Comparison of ENCODE assay signal across 23 cellular contexts in genomic region chr15:99131441-99132023, GRCh38. TPM values are rescaled to one million over a fixed set of nuclear protein-coding genes. Genes with fewer than 3 reads are reported as not detected.
DNase-seq lines count a peak whose midpoint lies in the region; ATAC-seq and TF ChIP-seq lines count a peak whose summit lies in the region.
"Had no signal": no experiment of that assay in that cellular context is flagged by ENCODE, and none has a peak within 500 bp of the region (broad histone marks: within the 10 kb centered on the region; RNA-seq: fewer than 3 reads in every experiment).

No MANE protein-coding gene starts in this region.

- no peaks in the 10 kb centered on the region for H3K36me3 Mint-ChIP-seq in Calu3 (ENCODE audit: insufficient read depth, unreplicated experiment)

- peaks cover 9% of the 10 kb centered on the region for H3K4me1 Mint-ChIP-seq in Calu3 (ENCODE audit: low read depth, unreplicated experiment)
- H3K4me1 Mint-ChIP-seq: GM23338 had no signal

- H3K27me3 ChIP-seq in heart right ventricle (no peaks in the 10 kb centered on the region), psoas muscle (ENCODE audit: insufficient read depth in 3 of 3, low read length in 2 of 3) (no peaks in the 10 kb centered on the region), tibial nerve (no peaks in the 10 kb centered on the region)
- H3K27me3 ChIP-seq: BLaER1, MG63, neutrophil, upper lobe of right lung had no signal

- H3K9me3 Mint-ChIP-seq in Calu3 (ENCODE audit: low read depth, unreplicated experiment), result no peaks in the 10 kb centered on the region
- H3K9me3 Mint-ChIP-seq: activated CD4-positive, alpha-beta memory T cell treated with anti-CD3 and anti-CD28 coated beads, Interleukin-2, amount 10 ng/mL, durations not matched to agents 7 days and 5 days; GM23338 had no signal

- H3K27me3 Mint-ChIP-seq in Calu3 (ENCODE audit: unreplicated experiment), result no peaks in the 10 kb centered on the region
- H3K27me3 Mint-ChIP-seq: activated CD4-positive, alpha-beta memory T cell treated with anti-CD3 and anti-CD28 coated beads, Interleukin-2, amount 10 ng/mL, durations not matched to agents 7 days and 5 days had no signal

- no peak overlapping the region for H3K4me3 ChIP-seq in heart right ventricle
- H3K4me3 ChIP-seq in psoas muscle, result no peak overlapping the region
- no peak overlapping the region for H3K4me3 ChIP-seq in tibial nerve
- H3K4me3 ChIP-seq: BLaER1, GM23338, MG63, upper lobe of right lung had no signal

- no peak for DNase-seq in heart right ventricle
- no peak for DNase-seq in cardiac septum (ENCODE audit: low spot score)
- DNase-seq in left colon, result no peak
- peak in 1 of 2 donors; percentile 44 for DNase-seq in psoas muscle
- no peak for DNase-seq in Calu3
- no peak for DNase-seq in activated naive CD4-positive, alpha-beta T cell (lab: John Stamatoyannopoulos, UW)
- no peak for DNase-seq in tibial nerve (ENCODE audit: low spot score in 2 of 2)
- DNase-seq: activated CD4-positive, alpha-beta memory T cell treated with anti-CD3 and anti-CD28 coated beads, Interleukin-2, amount 10 ng/mL, durations not matched to agents 7 days and 5 days; activated gamma-delta T cell; cortex of kidney; EL; glutamatergic neuron; MG63; NCI-H1436; NCI-H524 treated with DMSO at 0.1 percent for 48 hours; T1000; upper lobe of right lung had no signal

- H3K27ac ChIP-seq in heart right ventricle (peak overlapping the region in 1 of 10 donors; percentile 6), psoas muscle (peak overlapping the region; percentile 96), tibial nerve (no peak overlapping the region)
- H3K27ac ChIP-seq: BLaER1, neutrophil, RWPE1, upper lobe of right lung had no signal

- 91 to 92% methylated on average over 25 of the region's 25 CpGs for WGBS in heart right ventricle, 2 donors
- 82 to 87% (median 87%) methylated on average over 25 of the region's 25 CpGs for WGBS in psoas muscle, 3 donors
- WGBS in tibial nerve, 2 donors, result 89 to 90% methylated on average over 24 to 25 of the region's 25 CpGs

- no peak overlapping the region for H3K27ac Mint-ChIP-seq in Calu3 (ENCODE audit: unreplicated experiment)
- H3K27ac Mint-ChIP-seq: activated CD4-positive, alpha-beta memory T cell treated with anti-CD3 and anti-CD28 coated beads, Interleukin-2, amount 10 ng/mL, durations not matched to agents 7 days and 5 days; GM23338 had no signal

- peaks cover 3 to 60% (median 23%) of the 10 kb centered on the region in 9 donors for H3K4me1 ChIP-seq in heart right ventricle
- H3K4me1 ChIP-seq in psoas muscle, result peaks cover 75% of the 10 kb centered on the region
- peaks cover 0 to 28% (median 3%) of the 10 kb centered on the region in 4 donors for H3K4me1 ChIP-seq in tibial nerve
- H3K4me1 ChIP-seq: BLaER1, upper lobe of right lung had no signal

- H3K36me3 ChIP-seq in heart right ventricle, result peaks cover 0 to 94% (median 19%) of the 10 kb centered on the region in 9 donors
- peaks cover 3 to 87% of the 10 kb centered on the region in 2 donors for H3K36me3 ChIP-seq in psoas muscle (ENCODE audit: insufficient read depth in 1 of 2, low read depth in 1 of 2)
- H3K36me3 ChIP-seq in tibial nerve, result peaks cover 0 to 53% (median 0%) of the 10 kb centered on the region in 3 donors
- H3K36me3 ChIP-seq: BLaER1, neutrophil had no signal

- no TSS peak for BruUV-seq in Calu3 (replicated peaks; lab: Mats Ljungman, UMichigan)

- intact Hi-C loops in heart right ventricle (cut with DNase I) (no loop called here), cardiac septum (cut with DNase I) (no loop called here), left colon (cut with DNase I, micrococcal nuclease) (no loop called here), psoas muscle (cut with DNase I) (no loop called here), Calu3 (cut with micrococcal nuclease; ENCODE audit: unreplicated experiment) (no loop called here)

- TF ChIP-seq CTCF in heart right ventricle (IDR thresholded peaks at IDR 0.05) (no peak), psoas muscle (IDR thresholded peaks at IDR 0.05) (no peak), Calu3 (IDR thresholded peaks at IDR 0.05; ENCODE audit: unreplicated experiment) (no peak), tibial nerve (IDR thresholded peaks at IDR 0.05) (no peak)

- ATAC-seq in heart right ventricle, result peak in 5 of 8 donors; percentile 7 to 48 (median 20)
- ATAC-seq in left colon, result peak; percentile 81
- peak; percentile 20 to 29 (median 25) for ATAC-seq in psoas muscle
- no peak for ATAC-seq in HG02678 (IDR thresholded peaks at IDR 0.05; ENCODE audit: unreplicated experiment)
- ATAC-seq: GM23338, upper lobe of right lung had no signal

- TF ChIP-seq POLR2A in tibial nerve (IDR thresholded peaks at IDR 0.05), result no peak

- H3K4me3 Mint-ChIP-seq in Calu3 (ENCODE audit: low read depth, unreplicated experiment), result no peak overlapping the region
- H3K4me3 Mint-ChIP-seq: activated CD4-positive, alpha-beta memory T cell treated with anti-CD3 and anti-CD28 coated beads, Interleukin-2, amount 10 ng/mL, durations not matched to agents 7 days and 5 days; GM23338 had no signal

- no peaks in the 10 kb centered on the region for H3K9me3 ChIP-seq in heart right ventricle
- no peaks in the 10 kb centered on the region for H3K9me3 ChIP-seq in psoas muscle
- no peaks in the 10 kb centered on the region for H3K9me3 ChIP-seq in tibial nerve
- H3K9me3 ChIP-seq: BLaER1, Caco-2, MG63, neutrophil, upper lobe of right lung had no signal

- no peak for TF ChIP-seq EP300 in tibial nerve (IDR thresholded peaks at IDR 0.05)

- CTCF ChIA-PET in Calu3 (lab: Charles Lee), result no interaction called here

RNA-seq across cellular contexts. Expression of gene SYNM, which starts 26.7 kb away (rescaled TPM):
- total RNA-seq in heart right ventricle, result 100 to 1,000 TPM; 256 to 456 (median 357) TPM
- polyA plus RNA-seq in heart right ventricle, result 100 to 1,000 TPM in 1 of 2 donors, 10 to 100 TPM in 1; 59.4 to 103 TPM
- 395 TPM for total RNA-seq in cardiac septum
- total RNA-seq in left colon, result 10 to 100 TPM in 1 of 2 donors, 1 to 10 TPM in 1; 5.2 to 96.5 TPM
- 100 to 1,000 TPM; 288 to 380 (median 349) TPM for total RNA-seq in psoas muscle
- polyA plus RNA-seq in psoas muscle, result 100 to 1,000 TPM in 2 of 3 donors, 10 to 100 TPM in 1; 77.5 to 291 (median 121) TPM
- 7.8 and 9.4 TPM in 2 replicates for total RNA-seq in Calu3 (2022)
- 10 to 100 TPM; 26.4 to 47.0 (median 29.6) TPM for total RNA-seq in tibial nerve
